Comparison of ENCODE assay signal across 9 cellular contexts in the genomic region with DNA sequence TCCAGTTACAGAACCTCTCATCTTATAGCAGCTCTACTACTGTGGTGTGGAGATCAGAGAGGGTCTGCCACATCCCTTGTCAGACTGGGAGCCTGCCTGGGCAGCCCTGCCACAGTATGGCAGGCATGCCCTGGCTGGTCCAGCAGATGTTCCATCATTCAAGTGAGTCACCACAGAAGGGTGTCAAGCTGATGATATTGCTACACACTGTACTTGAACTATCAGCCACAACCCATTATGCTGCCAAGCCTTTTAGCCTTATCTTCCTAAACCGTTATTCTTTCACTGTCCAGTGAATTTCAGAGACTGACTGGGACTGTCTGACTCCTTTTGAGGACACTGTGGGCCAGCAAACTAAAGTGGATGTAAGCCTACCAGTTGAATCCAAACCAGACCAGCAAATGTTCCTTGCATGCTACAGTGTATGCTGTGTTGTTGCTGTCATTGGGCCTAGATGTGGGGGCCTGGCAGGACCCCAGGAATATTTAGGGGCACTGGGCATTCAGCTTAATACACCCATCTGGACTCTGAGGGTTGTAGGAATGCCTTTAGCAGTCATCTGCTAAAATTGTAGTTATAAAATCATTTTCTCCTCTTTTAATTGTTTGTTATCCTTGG.
DNase-seq lines count a peak whose midpoint lies in the region; ATAC-seq and TF ChIP-seq lines count a peak whose summit lies in the region.
"Had no signal": no experiment of that assay in that cellular context is flagged by ENCODE, and none has a peak within 500 bp of the region (broad histone marks: within the 10 kb centered on the region; RNA-seq: fewer than 3 reads in every experiment).

No MANE protein-coding gene starts in this region.

- H3K9me3 ChIP-seq in SK-N-SH = no peaks in the 10 kb centered on the region; the same call in 1 of the 2 replicates

- WGBS in SK-N-SH (ENCODE audit: low lambda C conversion rate) = 46% methylated on average over 1 of the region's 1 CpG

- peak overlapping the region; percentile 38; the same call in 1 of the 2 replicates for H3K27ac Mint-ChIP-seq in HFFc6
- H3K27ac Mint-ChIP-seq in naive thymus-derived CD8-positive, alpha-beta T cell = no peak overlapping the region

- DNase-seq in HFFc6 = peak; percentile 81
- DNase-seq in SK-N-SH = no peak
- DNase-seq in left cardiac atrium = peak; percentile 60
- DNase-seq in naive thymus-derived CD8-positive, alpha-beta T cell = no peak
- DNase-seq in NCI-H82 (lab: John Stamatoyannopoulos, UW) = no peak
- DNase-seq in midbrain (lab: John Stamatoyannopoulos, UW) = no peak
- DNase-seq: NCI-H526 treated with DMSO at 0.1 percent for 48 hours had no signal

- TF ChIP-seq RAD21 in SK-N-SH (IDR thresholded peaks at IDR 0.05; ENCODE audit: low read length) = no peak

- intact Hi-C loops in left cardiac atrium (cut with DNase I) = loop anchor here in 1 of 2 donors (5.0 kb wide), 1 partner anchor 201 kb away; the partner anchor contains the start of gene NR3C1

- ATAC-seq in left cardiac atrium (peak; percentile 97 to 98), GM18861 (IDR thresholded peaks at IDR 0.05; ENCODE audit: unreplicated experiment) (no peak)
- ATAC-seq in naive thymus-derived CD8-positive, alpha-beta T cell = no peak

- H3K4me2 ChIP-seq in SK-N-SH = no peak overlapping the region

- POLR2A ChIA-PET in SK-N-SH (lab: Yijun Ruan, JAX) = no interaction called here
- POLR2A ChIA-PET in naive thymus-derived CD8-positive, alpha-beta T cell (lab: Charles Lee) = no interaction called here

- peaks cover 20% of the 10 kb centered on the region; the same call in 1 of the 2 replicates for H3K36me3 Mint-ChIP-seq in HFFc6 (ENCODE audit: low read depth)
- H3K36me3 Mint-ChIP-seq in naive thymus-derived CD8-positive, alpha-beta T cell = peaks cover 12 to 43% (median 21%) of the 10 kb centered on the region in 3 donors

- no peak for TF ChIP-seq CTCF in HFFc6 (IDR thresholded peaks at IDR 0.05)
- no peak for TF ChIP-seq CTCF in SK-N-SH (IDR thresholded peaks at IDR 0.05)

- no peaks in the 10 kb centered on the region for H4K20me1 ChIP-seq in SK-N-SH (ENCODE audit: insufficient read depth)

- H2AFZ ChIP-seq in ACC112 (ENCODE audit: low read length, unreplicated experiment) = no peak overlapping the region
- no peak overlapping the region for H2AFZ ChIP-seq in SK-N-SH (ENCODE audit: low read depth)

- H3K4me1 Mint-ChIP-seq in HFFc6 (ENCODE audit: low read depth) = peaks cover 67% of the 10 kb centered on the region
- H3K4me1 Mint-ChIP-seq in naive thymus-derived CD8-positive, alpha-beta T cell = peaks cover 0 to 4% (median 0%) of the 10 kb centered on the region in 4 donors

- H3K4me3 Mint-ChIP-seq in HFFc6 = no peak overlapping the region; the same call in 1 of the 2 replicates
- no peak overlapping the region for H3K4me3 Mint-ChIP-seq in naive thymus-derived CD8-positive, alpha-beta T cell

- H3K79me2 ChIP-seq in ACC112 (ENCODE audit: control insufficient read depth, insufficient read depth, low read length, unreplicated experiment) (no peaks in the 10 kb centered on the region), SK-N-SH (ENCODE audit: insufficient read depth) (no peaks in the 10 kb centered on the region)

- peaks cover 4% of the 10 kb centered on the region; the same call in 1 of the 2 replicates for H3K36me3 ChIP-seq in ACC112 (ENCODE audit: insufficient read depth, low read length)
- H3K36me3 ChIP-seq in SK-N-SH (replicated peaks in 1 of 2; ENCODE audit: control insufficient read depth in 1 of 2, insufficient read depth in 2 of 2, low read length in 1 of 2) = peaks cover 0 to 7% of the 10 kb centered on the region in 2 experiments

- H3K27me3 Mint-ChIP-seq in HFFc6 (ENCODE audit: insufficient read depth) = no peaks in the 10 kb centered on the region
- no peaks in the 10 kb centered on the region for H3K27me3 Mint-ChIP-seq in naive thymus-derived CD8-positive, alpha-beta T cell

- CTCF ChIA-PET in SK-N-SH (lab: Yijun Ruan, JAX) = interaction anchor here (1.0 kb wide), 1 partner anchor 94 kb away, joined by 3 read pairs; no protein-coding TSS in a partner anchor

- H3K4me3 ChIP-seq in ACC112 (ENCODE audit: low read depth, low read length) (no peak overlapping the region), SK-N-SH (ENCODE audit: low read depth in 2 of 2, low read length in 1 of 2) (no peak overlapping the region)

- TF ChIP-seq EP300 in SK-N-SH (IDR thresholded peaks at IDR 0.05; ENCODE audit: borderline replicate concordance in 1 of 2, low read depth in 1 of 2, low read length in 1 of 2) = peak in 1 of 2 experiments; percentile 58; a peak in 2 of 4 replicates

- H3K27me3 ChIP-seq in ACC112 (ENCODE audit: insufficient read depth, low read length) (no peaks in the 10 kb centered on the region), SK-N-SH (ENCODE audit: insufficient read depth) (no peaks in the 10 kb centered on the region)

- H3F3A ChIP-seq in SK-N-SH (replicated peaks; ENCODE audit: insufficient read depth) = peaks cover 11% of the 10 kb centered on the region

- H3K9me2 ChIP-seq in SK-N-SH = no peaks in the 10 kb centered on the region

- peaks cover 34% of the 10 kb centered on the region for H3K4me1 ChIP-seq in ACC112 (ENCODE audit: control insufficient read depth, insufficient read depth, low read length, unreplicated experiment)
- H3K4me1 ChIP-seq in SK-N-SH (ENCODE audit: control insufficient read depth in 1 of 2, insufficient read depth in 2 of 2, low read depth in 1 of 2, low read length in 1 of 2) = peaks cover 0 to 7% of the 10 kb centered on the region in 2 experiments

- no peak overlapping the region for H3K9ac ChIP-seq in SK-N-SH

- peaks cover 5% of the 10 kb centered on the region for H3K9me3 Mint-ChIP-seq in HFFc6
- H3K9me3 Mint-ChIP-seq in naive thymus-derived CD8-positive, alpha-beta T cell = peaks cover 0 to 20% (median 4%) of the 10 kb centered on the region in 9 donors

- H3K27ac ChIP-seq in ACC112 (ENCODE audit: low read depth, low read length) (peak overlapping the region; percentile 73), SK-N-SH (ENCODE audit: low read depth in 2 of 2, low read length in 1 of 2) (peak overlapping the region; percentile 0 to 34; a peak in 3 of 4 replicates)

TF ChIP-seq in SK-N-SH, 30 proteins besides CTCF, POLR2A, EP300 and RAD21 (continues in another document):
- TF ChIP-seq, protein P1, sequence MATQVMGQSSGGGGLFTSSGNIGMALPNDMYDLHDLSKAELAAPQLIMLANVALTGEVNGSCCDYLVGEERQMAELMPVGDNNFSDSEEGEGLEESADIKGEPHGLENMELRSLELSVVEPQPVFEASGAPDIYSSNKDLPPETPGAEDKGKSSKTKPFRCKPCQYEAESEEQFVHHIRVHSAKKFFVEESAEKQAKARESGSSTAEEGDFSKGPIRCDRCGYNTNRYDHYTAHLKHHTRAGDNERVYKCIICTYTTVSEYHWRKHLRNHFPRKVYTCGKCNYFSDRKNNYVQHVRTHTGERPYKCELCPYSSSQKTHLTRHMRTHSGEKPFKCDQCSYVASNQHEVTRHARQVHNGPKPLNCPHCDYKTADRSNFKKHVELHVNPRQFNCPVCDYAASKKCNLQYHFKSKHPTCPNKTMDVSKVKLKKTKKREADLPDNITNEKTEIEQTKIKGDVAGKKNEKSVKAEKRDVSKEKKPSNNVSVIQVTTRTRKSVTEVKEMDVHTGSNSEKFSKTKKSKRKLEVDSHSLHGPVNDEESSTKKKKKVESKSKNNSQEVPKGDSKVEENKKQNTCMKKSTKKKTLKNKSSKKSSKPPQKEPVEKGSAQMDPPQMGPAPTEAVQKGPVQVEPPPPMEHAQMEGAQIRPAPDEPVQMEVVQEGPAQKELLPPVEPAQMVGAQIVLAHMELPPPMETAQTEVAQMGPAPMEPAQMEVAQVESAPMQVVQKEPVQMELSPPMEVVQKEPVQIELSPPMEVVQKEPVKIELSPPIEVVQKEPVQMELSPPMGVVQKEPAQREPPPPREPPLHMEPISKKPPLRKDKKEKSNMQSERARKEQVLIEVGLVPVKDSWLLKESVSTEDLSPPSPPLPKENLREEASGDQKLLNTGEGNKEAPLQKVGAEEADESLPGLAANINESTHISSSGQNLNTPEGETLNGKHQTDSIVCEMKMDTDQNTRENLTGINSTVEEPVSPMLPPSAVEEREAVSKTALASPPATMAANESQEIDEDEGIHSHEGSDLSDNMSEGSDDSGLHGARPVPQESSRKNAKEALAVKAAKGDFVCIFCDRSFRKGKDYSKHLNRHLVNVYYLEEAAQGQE (IDR thresholded peaks at IDR 0.05; ENCODE audit: low read depth, low read length) = no peak
- TF ChIP-seq GATA2 (CRISPR knock-in tag; IDR thresholded peaks at IDR 0.05) = no peak
- no peak for TF ChIP-seq EZH2phosphoT487 (IDR thresholded peaks at IDR 0.05; ENCODE audit: borderline replicate concordance, low read depth)
- TF ChIP-seq FOSL2 (IDR thresholded peaks at IDR 0.05; ENCODE audit: borderline replicate concordance, low read depth) = peak; percentile 62; the same call in 1 of the 2 replicates
- TF ChIP-seq TEAD4 (IDR thresholded peaks at IDR 0.05; ENCODE audit: borderline replicate concordance, insufficient read depth) = peak; percentile 22; the same call in 1 of the 2 replicates
- no peak for TF ChIP-seq USF2 (IDR thresholded peaks at IDR 0.05; ENCODE audit: borderline replicate concordance, low read depth, low read length)
- TF ChIP-seq SMC3 (IDR thresholded peaks at IDR 0.05; ENCODE audit: low read depth, low read length) = no peak
- TF ChIP-seq ELF1 (IDR thresholded peaks at IDR 0.05) = no peak
- no peak for TF ChIP-seq FOXM1 (IDR thresholded peaks at IDR 0.05; ENCODE audit: low read depth)
- TF ChIP-seq, protein P2, sequence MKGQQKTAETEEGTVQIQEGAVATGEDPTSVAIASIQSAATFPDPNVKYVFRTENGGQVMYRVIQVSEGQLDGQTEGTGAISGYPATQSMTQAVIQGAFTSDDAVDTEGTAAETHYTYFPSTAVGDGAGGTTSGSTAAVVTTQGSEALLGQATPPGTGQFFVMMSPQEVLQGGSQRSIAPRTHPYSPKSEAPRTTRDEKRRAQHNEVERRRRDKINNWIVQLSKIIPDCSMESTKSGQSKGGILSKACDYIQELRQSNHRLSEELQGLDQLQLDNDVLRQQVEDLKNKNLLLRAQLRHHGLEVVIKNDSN (IDR thresholded peaks at IDR 0.05; ENCODE audit: borderline replicate concordance, low read depth) = no peak

Comparison
In these comparisons a context has a peak if more than half of its experiments do, and no peak if none do; other contexts are left out.
1. DNase-seq: peak in HFFc6 (single experiment) and left cardiac atrium (single experiment); none in SK-N-SH (single experiment), naive thymus-derived CD8-positive, alpha-beta T cell (0 of 10), NCI-H82 (single experiment) and midbrain (single experiment).
2. ATAC-seq: peak in left cardiac atrium (2 of 2); none in naive thymus-derived CD8-positive, alpha-beta T cell (0 of 2) and GM18861 (single experiment).